ENCODE assay signal across 9 cellular contexts in genomic region chr1:206001476-206001888, GRCh38. TPM values are rescaled to one million over a fixed set of nuclear protein-coding genes. Genes with fewer than 3 reads are reported as not detected.
DNase-seq lines count a peak whose midpoint lies in the region; ATAC-seq lines count a peak whose summit lies in the region.
"Had no signal": no experiment of that assay in that cellular context is flagged by ENCODE, and none has a peak within 500 bp of the region (broad histone marks: within the 10 kb centered on the region; RNA-seq: fewer than 3 reads in every experiment).

No MANE protein-coding gene starts in this region.

- H3K4me3 Mint-ChIP-seq in stimulated activated memory B cell treated with anti-CD40 and anti-IgM and Interleukin-4, amounts not matched to agents 10 μg/mL and 1 μg/mL and 100 μg/mL, for 72 hours: no peak overlapping the region
- H3K4me3 Mint-ChIP-seq: activated naive CD8-positive, alpha-beta T cell had no signal

- H3K36me3 Mint-ChIP-seq in stimulated activated memory B cell treated with anti-CD40 and anti-IgM and Interleukin-4, amounts not matched to agents 10 μg/mL and 1 μg/mL and 100 μg/mL, for 72 hours: no peaks in the 10 kb centered on the region
- H3K36me3 Mint-ChIP-seq: activated naive CD8-positive, alpha-beta T cell had no signal

- no peaks in the 10 kb centered on the region for H3K27me3 ChIP-seq in MG63

- peaks cover 13% of the 10 kb centered on the region for H3K4me1 Mint-ChIP-seq in stimulated activated memory B cell treated with anti-CD40 and anti-IgM and Interleukin-4, amounts not matched to agents 10 μg/mL and 1 μg/mL and 100 μg/mL, for 72 hours

- peaks cover 4% of the 10 kb centered on the region for H3K9me3 Mint-ChIP-seq in stimulated activated memory B cell treated with anti-CD40 and anti-IgM and Interleukin-4, amounts not matched to agents 10 μg/mL and 1 μg/mL and 100 μg/mL, for 72 hours

- H3K9me3 ChIP-seq in MG63: peaks cover 4% of the 10 kb centered on the region; the same call in 1 of the 2 replicates

- peaks cover 22% of the 10 kb centered on the region for H3K36me3 ChIP-seq in MG63

- ATAC-seq in stimulated activated memory B cell treated with anti-CD40 and anti-IgM and Interleukin-4, amounts not matched to agents 10 μg/mL and 1 μg/mL and 100 μg/mL, for 72 hours: peak; percentile 49
- no peak for ATAC-seq in HG02852 (IDR thresholded peaks at IDR 0.05; ENCODE audit: unreplicated experiment)
- ATAC-seq in GM21360 (IDR thresholded peaks at IDR 0.05; ENCODE audit: unreplicated experiment): no peak

- H3K27ac ChIP-seq in angular gyrus (ENCODE audit: low read depth, low read length): peak overlapping the region; percentile 56

- peak; percentile 97 for DNase-seq in AG08395 (ENCODE audit: low spot score)
- DNase-seq in MG63: peak; percentile 96
- DNase-seq in inferior parietal cortex (ENCODE audit: extremely low spot score): peak; percentile 72
- no peak for DNase-seq in DMS153 treated with DMSO at 0.1 percent for 48 hours (lab: John Stamatoyannopoulos, UW; ENCODE audit: unreplicated experiment)

- no peak overlapping the region for H3K27ac Mint-ChIP-seq in stimulated activated memory B cell treated with anti-CD40 and anti-IgM and Interleukin-4, amounts not matched to agents 10 μg/mL and 1 μg/mL and 100 μg/mL, for 72 hours

- H3K4me3 ChIP-seq in MG63: peak overlapping the region; percentile 21

- no peaks in the 10 kb centered on the region for H3K27me3 Mint-ChIP-seq in stimulated activated memory B cell treated with anti-CD40 and anti-IgM and Interleukin-4, amounts not matched to agents 10 μg/mL and 1 μg/mL and 100 μg/mL, for 72 hours

RNA-seq across cellular contexts. Expression of gene RAB7B, which starts 1.7 kb away (rescaled TPM):
- 17.5 and 25.7 TPM in 2 replicates for total RNA-seq in MG63 (2014; rRNA removed; shearing (Covaris generic); ENCODE audit: low replicate concordance)

RNA-seq across cellular contexts. Expression of gene CTSE, which starts 22.2 kb away (rescaled TPM):
- not detected in 2 replicates for total RNA-seq in MG63 (2014; rRNA removed; shearing (Covaris generic); ENCODE audit: low replicate concordance)

RNA-seq across cellular contexts. Expression of gene RHEX, which starts 51.5 kb away (rescaled TPM):
- total RNA-seq in MG63 (2014; rRNA removed; shearing (Covaris generic); ENCODE audit: low replicate concordance): not detected in 2 replicates

RNA-seq across cellular contexts. Expression of gene SLC26A9, which starts 58.2 kb away (rescaled TPM):
- total RNA-seq in MG63 (2014; rRNA removed; shearing (Covaris generic); ENCODE audit: low replicate concordance): not detected in 2 replicates
